Comparison of ENCODE assay signal across 23 cellular contexts in genomic region chr3:17302774-17303173, GRCh38.
A peak's percentile ranks its signal among the peaks of the same experiment; 100 is the strongest.
DNase-seq lines count a peak whose midpoint lies in the region; ATAC-seq and TF ChIP-seq lines count a peak whose summit lies in the region.
"Had no signal": no experiment of that assay in that cellular context is flagged by ENCODE, and none has a peak within 500 bp of the region (broad histone marks: within the 10 kb centered on the region; RNA-seq: fewer than 3 reads in every experiment).

No MANE protein-coding gene starts in this region.

- H3K36me3 ChIP-seq in BJ (ENCODE audit: control insufficient read depth, insufficient read depth, low read length) (no peaks in the 10 kb centered on the region), MM.1S (replicated peaks; ENCODE audit: insufficient read depth, low read length) (no peaks in the 10 kb centered on the region)
- H3K36me3 ChIP-seq: ovary, suprapubic skin had no signal

- peak; percentile 68 to 75 for ATAC-seq in right cardiac atrium
- ATAC-seq in GM21526 (IDR thresholded peaks at IDR 0.05; ENCODE audit: low FRiP score, unreplicated experiment): no peak
- ATAC-seq: foreskin keratinocyte, T-cell had no signal

- intact Hi-C loops in right cardiac atrium (cut with DNase I): no loop called here
- intact Hi-C loops in posterior vena cava (cut with DNase I): no loop called here

- no peak overlapping the region for H3K4me2 ChIP-seq in MM.1S (ENCODE audit: low read depth, low read length)

- no peaks in the 10 kb centered on the region for H3F3A ChIP-seq in MM.1S (ENCODE audit: insufficient read depth, low read length)

- H3K79me2 ChIP-seq in MM.1S (ENCODE audit: low read length): no peaks in the 10 kb centered on the region

- DNase-seq in BJ (ENCODE audit: low read depth) (peak; percentile 3), NCI-H446 (lab: John Stamatoyannopoulos, UW) (peak; percentile 12 to 51), dermis blood vessel endothelial cell (peak; percentile 24), right cardiac atrium (peak; percentile 58 to 84 (median 74)), posterior vena cava (ENCODE audit: low spot score) (no peak), MM.1S (no peak)
- no peak for DNase-seq in activated CD8-positive, alpha-beta memory T cell treated with anti-CD3 and anti-CD28 coated beads for 24 hours
- DNase-seq: activated CD4-positive, alpha-beta T cell treated with anti-CD3 and anti-CD28 coated beads, Interleukin-2, amount 50 U/mL, for 4 hours; activated naive CD4-positive, alpha-beta T cell treated with anti-CD3 and anti-CD28 coated beads, Interleukin-2, amount 10 ng/mL, durations not matched to agents 7 days and 5 days; activated T-cell treated with anti-CD3 and anti-CD28 coated beads, Interleukin-2, amount 50 U/mL, for 1 hour; AML-193; Caco-2; effector CD4-positive, alpha-beta T cell; foreskin keratinocyte; KG1; NCI-H1417 treated with DMSO at 0.1 percent for 48 hours; NK-92 treated with Interleukin-12 subunit alpha and Interleukin-12 subunit beta, amount 100 ng/mL, for 24 hours; ovary; small intestine; stimulated activated CD4-positive, alpha-beta T cell treated with anti-CD3 and anti-CD28 coated beads, Interleukin-4, amount 100 ng/mL, for 4 hours; T-cell had no signal

- H3K9me3 ChIP-seq in right cardiac atrium (ENCODE audit: control insufficient read depth, low read length) (no peaks in the 10 kb centered on the region), MM.1S (replicated peaks; ENCODE audit: insufficient read depth, low read length) (no peaks in the 10 kb centered on the region)
- H3K9me3 ChIP-seq: Caco-2, ovary, suprapubic skin had no signal

- H3K9ac ChIP-seq in MM.1S (ENCODE audit: low read length): no peak overlapping the region

- POLR2A ChIA-PET in BJ (lab: Charles Lee): no interaction called here

- no peaks in the 10 kb centered on the region for H3K9me2 ChIP-seq in MM.1S (replicated peaks; ENCODE audit: insufficient read depth, low read length)

- H3K4me3 ChIP-seq in BJ (ENCODE audit: low read depth, low read length): no peak overlapping the region
- no peak overlapping the region for H3K4me3 ChIP-seq in right cardiac atrium (ENCODE audit: low read length)
- no peak overlapping the region for H3K4me3 ChIP-seq in MM.1S (ENCODE audit: low read length)
- H3K4me3 ChIP-seq: ovary, suprapubic skin had no signal

- CTCF ChIA-PET in BJ (lab: Yijun Ruan, JAX): interaction anchor here (0.5 to 1.5 kb wide), 2 partner anchors 16 to 163 kb away, joined by 3 to 4 read pairs; no protein-coding TSS in a partner anchor

- no peak overlapping the region for H2AFZ ChIP-seq in MM.1S (ENCODE audit: low read length)

- no peaks in the 10 kb centered on the region for H4K20me1 ChIP-seq in MM.1S (ENCODE audit: insufficient read depth, low read length)

- TF ChIP-seq CTCF in BJ (IDR thresholded peaks at IDR 0.05; ENCODE audit: insufficient read depth, low read depth, low read length) (no peak), MM.1S (IDR thresholded peaks at IDR 0.05; ENCODE audit: low read length) (no peak)

- H3K27me3 ChIP-seq in BJ (ENCODE audit: control insufficient read depth, insufficient read depth, low read length) (no peaks in the 10 kb centered on the region), right cardiac atrium (ENCODE audit: control insufficient read depth, insufficient read depth) (no peaks in the 10 kb centered on the region), MM.1S (replicated peaks; ENCODE audit: insufficient read depth, low read length) (no peaks in the 10 kb centered on the region)
- H3K27me3 ChIP-seq: foreskin keratinocyte, ovary, suprapubic skin had no signal

- H3K4me1 ChIP-seq in right cardiac atrium (ENCODE audit: control insufficient read depth, insufficient read depth, low read length) (peaks cover 2% of the 10 kb centered on the region), MM.1S (ENCODE audit: low read length) (no peaks in the 10 kb centered on the region)
- H3K4me1 ChIP-seq: Caco-2, foreskin keratinocyte had no signal

- no peak overlapping the region for H3K27ac ChIP-seq in right cardiac atrium (ENCODE audit: low read length)
- H3K27ac ChIP-seq in MM.1S (ENCODE audit: low read length): no peak overlapping the region
- H3K27ac ChIP-seq: foreskin keratinocyte, ovary, suprapubic skin had no signal

Comparison
In these comparisons a context has a peak if more than half of its experiments do, and no peak if none do; other contexts are left out.
1. DNase-seq: peak in BJ (single experiment), NCI-H446 (2 of 2), dermis blood vessel endothelial cell (single experiment) and right cardiac atrium (3 of 3); none in activated CD8-positive, alpha-beta memory T cell treated with anti-CD3 and anti-CD28 coated beads for 24 hours (single experiment), posterior vena cava (single experiment) and MM.1S (single experiment).